ENCODE assay signal across 8 cellular contexts in the genomic region with DNA sequence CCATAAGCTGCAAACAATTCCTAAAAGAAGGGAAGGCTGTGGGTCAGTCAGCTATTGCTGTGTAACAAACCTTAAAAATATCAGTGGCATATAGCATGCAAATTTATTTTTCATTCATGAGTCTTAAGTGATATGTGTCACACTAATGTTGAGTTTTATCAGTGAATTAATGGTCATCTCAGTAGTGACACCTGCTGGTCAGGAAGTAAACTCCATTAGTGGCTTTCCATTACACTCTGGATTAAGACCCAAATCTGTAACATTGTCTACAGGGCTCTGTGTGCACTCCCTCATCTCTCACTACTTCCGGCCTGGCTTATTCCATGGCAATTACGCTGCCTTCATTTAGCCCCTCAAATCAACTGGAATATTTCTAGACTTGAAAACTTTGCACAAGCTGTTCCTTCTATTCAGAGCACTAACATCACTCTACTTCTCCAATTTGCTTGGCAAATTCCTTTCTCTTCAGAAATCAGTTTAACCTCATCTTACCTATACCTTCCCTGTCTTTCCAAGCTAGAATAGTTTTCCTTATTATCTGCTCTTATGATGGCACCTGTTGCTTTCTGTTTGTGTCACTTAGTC.
DNase-seq lines count a peak whose midpoint lies in the region; ATAC-seq and TF ChIP-seq lines count a peak whose summit lies in the region.

No MANE protein-coding gene starts in this region.

- H3K27me3 ChIP-seq in H7 (ENCODE audit: control insufficient read depth, insufficient read depth, low read length) = peaks cover 7% of the 10 kb centered on the region

- H3K27me3 Mint-ChIP-seq in activated CD4-positive, alpha-beta T cell treated with anti-CD3 and anti-CD28 coated beads for 36 hours = peaks cover 4% of the 10 kb centered on the region
- no peaks in the 10 kb centered on the region for H3K27me3 Mint-ChIP-seq in nephron (ENCODE audit: low read depth)

- no peaks in the 10 kb centered on the region for H3K36me3 Mint-ChIP-seq in activated CD4-positive, alpha-beta T cell treated with anti-CD3 and anti-CD28 coated beads for 36 hours (ENCODE audit: low read depth)
- no peaks in the 10 kb centered on the region for H3K36me3 Mint-ChIP-seq in nephron (ENCODE audit: low read depth)

- H3K27ac Mint-ChIP-seq in activated CD4-positive, alpha-beta T cell treated with anti-CD3 and anti-CD28 coated beads for 36 hours = no peak overlapping the region
- H3K27ac Mint-ChIP-seq in nephron = no peak overlapping the region

- TF ChIP-seq CTCF in nephron (IDR thresholded peaks at IDR 0.05; ENCODE audit: unreplicated experiment in 3 of 3) = peak; percentile 34 to 60 (median 56)

- peaks cover 2% of the 10 kb centered on the region for H3K9me3 Mint-ChIP-seq in activated CD4-positive, alpha-beta T cell treated with anti-CD3 and anti-CD28 coated beads for 36 hours (ENCODE audit: low read depth)
- H3K9me3 Mint-ChIP-seq in nephron = peaks cover under 1% of the 10 kb centered on the region

- intact Hi-C loops in activated CD4-positive, alpha-beta T cell treated with anti-CD3 and anti-CD28 coated beads for 36 hours (cut with DNase I, micrococcal nuclease) = loop anchor here (1.0 kb wide), 2 partner anchors 153 to 417 kb away; no protein-coding TSS in a partner anchor

- no peak overlapping the region for H3K4me3 Mint-ChIP-seq in activated CD4-positive, alpha-beta T cell treated with anti-CD3 and anti-CD28 coated beads for 36 hours
- no peak overlapping the region for H3K4me3 Mint-ChIP-seq in nephron

- POLR2A ChIA-PET in activated CD4-positive, alpha-beta T cell treated with anti-CD3 and anti-CD28 coated beads for 36 hours (lab: Charles Lee) = no interaction called here

- DNase-seq in activated CD4-positive, alpha-beta T cell treated with anti-CD3 and anti-CD28 coated beads for 36 hours = no peak
- no peak for DNase-seq in activated CD4-positive, alpha-beta T cell treated with anti-CD3 and anti-CD28 coated beads for 1 hour
- DNase-seq in H7 = peak; percentile 36
- DNase-seq in NCI-H146 treated with DMSO at 0.1 percent for 48 hours (lab: John Stamatoyannopoulos, UW; ENCODE audit: unreplicated experiment) = peak; percentile 6
- DNase-seq in dermis blood vessel endothelial cell = peak; percentile 79
- no peak for DNase-seq in effector CD8-positive, alpha-beta T cell (lab: John Stamatoyannopoulos, UW)

- H3K4me1 Mint-ChIP-seq in activated CD4-positive, alpha-beta T cell treated with anti-CD3 and anti-CD28 coated beads for 36 hours = no peaks in the 10 kb centered on the region
- peaks cover 23% of the 10 kb centered on the region for H3K4me1 Mint-ChIP-seq in nephron

- ATAC-seq in activated CD4-positive, alpha-beta T cell treated with anti-CD3 and anti-CD28 coated beads for 36 hours = peak; percentile 44
- ATAC-seq in GM19455 (IDR thresholded peaks at IDR 0.05; ENCODE audit: unreplicated experiment) = no peak

- CTCF ChIA-PET in activated CD4-positive, alpha-beta T cell treated with anti-CD3 and anti-CD28 coated beads for 36 hours (lab: Charles Lee) = interaction anchor here (0.6 to 2.9 kb wide), 7 partner anchors 122 to 508 kb away, joined by 3 to 9 read pairs (median 3); no protein-coding TSS in a partner anchor

- no peak overlapping the region for H3K4me3 ChIP-seq in H7 (ENCODE audit: insufficient read depth, low read depth, low read length)

- no peaks in the 10 kb centered on the region for H3K36me3 ChIP-seq in H7 (replicated peaks; ENCODE audit: control insufficient read depth, insufficient read depth, low read length)

Comparison
In these comparisons a context has a peak if more than half of its experiments do, and no peak if none do; other contexts are left out.
1. DNase-seq: peak in H7 (single experiment), NCI-H146 treated with DMSO at 0.1 percent for 48 hours (single experiment) and dermis blood vessel endothelial cell (single experiment); none in activated CD4-positive, alpha-beta T cell treated with anti-CD3 and anti-CD28 coated beads for 36 hours (single experiment), activated CD4-positive, alpha-beta T cell treated with anti-CD3 and anti-CD28 coated beads for 1 hour (single experiment) and effector CD8-positive, alpha-beta T cell (single experiment).